30 cellular contexts compared by ENCODE assay signal in the genomic region with DNA sequence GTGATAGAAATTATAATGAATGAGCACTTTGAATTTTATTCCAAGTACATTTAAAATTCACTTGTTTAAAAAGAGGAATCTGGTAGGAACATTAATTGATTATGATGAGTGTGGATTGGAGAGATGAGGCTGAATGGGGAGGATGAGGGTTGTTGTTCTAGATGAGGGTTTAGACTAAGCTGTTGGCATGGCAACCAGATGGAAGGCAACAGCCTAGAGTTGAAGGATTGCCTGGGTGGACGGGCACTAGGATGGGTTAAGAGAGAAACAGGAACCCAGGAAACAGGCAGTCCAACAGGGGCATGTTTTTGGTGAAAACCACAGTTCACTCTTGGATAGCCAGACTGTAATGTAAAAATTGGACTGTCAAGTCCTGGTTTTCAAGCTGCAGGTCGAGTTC.
"Had no signal": no experiment of that assay in that cellular context is flagged by ENCODE, and none has a peak within 500 bp of the region (broad histone marks: within the 10 kb centered on the region; RNA-seq: fewer than 3 reads in every experiment).

No MANE protein-coding gene starts in this region.

- H3K36me3 Mint-ChIP-seq: activated CD8-positive, alpha-beta memory T cell treated with anti-CD3 and anti-CD28 coated beads, Interleukin-2, amount 10 ng/mL, durations not matched to agents 7 days and 5 days; naive B cell; stimulated activated memory B cell treated with anti-CD40 and anti-IgM and Interleukin-4, amounts not matched to agents 10 μg/mL and 1 μg/mL and 100 μg/mL, for 72 hours; type B pancreatic cell had no signal

- H3K27me3 ChIP-seq: esophagus squamous epithelium, sigmoid colon, uterus had no signal

- H3K4me1 ChIP-seq: esophagus squamous epithelium, left ventricle myocardium inferior, parathyroid adenoma, psoas muscle, uterus had no signal

- ATAC-seq: activated CD4-positive, alpha-beta T cell treated with anti-CD3 and anti-CD28 coated beads for 36 hours; activated CD8-positive, alpha-beta memory T cell treated with anti-CD3 and anti-CD28 coated beads, Interleukin-2, amount 10 ng/mL, durations not matched to agents 7 days and 5 days; activated CD8-positive, alpha-beta T cell treated with anti-CD3 and anti-CD28 coated beads, Interleukin-2, amount 10 ng/mL, durations not matched to agents 7 days and 5 days; activated naive CD8-positive, alpha-beta T cell treated with anti-CD3 and anti-CD28 coated beads, Interleukin-2, amount 50 U/mL, for 24 hours; psoas muscle; stimulated activated memory B cell treated with anti-CD40 and anti-IgM and Interleukin-4, amounts not matched to agents 10 μg/mL and 1 μg/mL and 100 μg/mL, for 72 hours; stimulated activated naive CD8-positive, alpha-beta T cell treated with anti-CD3 and anti-CD28 coated beads, Interleukin-15, amount 100 ng/mL, for 72 hours had no signal

- H3K4me3 Mint-ChIP-seq: activated CD4-positive, alpha-beta T cell treated with anti-CD3 and anti-CD28 coated beads for 36 hours; activated CD8-positive, alpha-beta memory T cell treated with anti-CD3 and anti-CD28 coated beads, Interleukin-2, amount 10 ng/mL, durations not matched to agents 7 days and 5 days; activated CD8-positive, alpha-beta T cell treated with anti-CD3 and anti-CD28 coated beads, Interleukin-2, amount 10 ng/mL, durations not matched to agents 7 days and 5 days; activated naive CD4-positive, alpha-beta T cell treated with anti-CD3 and anti-CD28 coated beads, Interleukin-2, amount 50 U/mL, for 24 hours; activated naive CD8-positive, alpha-beta T cell treated with anti-CD3 and anti-CD28 coated beads, Interleukin-2, amount 50 U/mL, for 24 hours; naive B cell; nephron progenitor cell; stimulated activated memory B cell treated with anti-CD40 and anti-IgM and Interleukin-4, amounts not matched to agents 10 μg/mL and 1 μg/mL and 100 μg/mL, for 72 hours; stimulated activated naive CD8-positive, alpha-beta T cell treated with anti-CD3 and anti-CD28 coated beads, Interleukin-15, amount 100 ng/mL, for 72 hours; type B pancreatic cell had no signal

- H3K27me3 Mint-ChIP-seq: activated CD4-positive, alpha-beta T cell treated with anti-CD3 and anti-CD28 coated beads for 36 hours; activated CD8-positive, alpha-beta memory T cell treated with anti-CD3 and anti-CD28 coated beads, Interleukin-2, amount 10 ng/mL, durations not matched to agents 7 days and 5 days; activated naive CD4-positive, alpha-beta T cell treated with anti-CD3 and anti-CD28 coated beads, Interleukin-2, amount 50 U/mL, for 24 hours; activated naive CD8-positive, alpha-beta T cell treated with anti-CD3 and anti-CD28 coated beads, Interleukin-2, amount 50 U/mL, for 24 hours; naive B cell; stimulated activated memory B cell treated with anti-CD40 and anti-IgM and Interleukin-4, amounts not matched to agents 10 μg/mL and 1 μg/mL and 100 μg/mL, for 72 hours; stimulated activated naive CD8-positive, alpha-beta T cell treated with anti-CD3 and anti-CD28 coated beads, Interleukin-15, amount 100 ng/mL, for 72 hours; type B pancreatic cell had no signal

- H3K27ac Mint-ChIP-seq: activated CD4-positive, alpha-beta T cell treated with anti-CD3 and anti-CD28 coated beads for 36 hours; activated CD8-positive, alpha-beta memory T cell treated with anti-CD3 and anti-CD28 coated beads, Interleukin-2, amount 10 ng/mL, durations not matched to agents 7 days and 5 days; activated CD8-positive, alpha-beta T cell treated with anti-CD3 and anti-CD28 coated beads, Interleukin-2, amount 10 ng/mL, durations not matched to agents 7 days and 5 days; activated naive CD4-positive, alpha-beta T cell treated with anti-CD3 and anti-CD28 coated beads, Interleukin-2, amount 50 U/mL, for 24 hours; activated naive CD8-positive, alpha-beta T cell treated with anti-CD3 and anti-CD28 coated beads, Interleukin-2, amount 50 U/mL, for 24 hours; activated T-helper 2 cell treated with anti-CD3 and anti-CD28 coated beads, Interferon-gamma antibody, Interleukin-2, Interleukin-4, amounts not matched to agents 10 μg/mL and 5 μg/mL and 100 μg/mL, durations not matched to agents 14 hours and 24 hours and 36 hours; nephron progenitor cell; stimulated activated memory B cell treated with anti-CD40 and anti-IgM and Interleukin-4, amounts not matched to agents 10 μg/mL and 1 μg/mL and 100 μg/mL, for 72 hours; stimulated activated naive CD8-positive, alpha-beta T cell treated with anti-CD3 and anti-CD28 coated beads, Interleukin-15, amount 100 ng/mL, for 72 hours; type B pancreatic cell had no signal

- DNase-seq: activated CD4-positive, alpha-beta T cell treated with anti-CD3 and anti-CD28 coated beads for 36 hours; activated CD4-positive, CD25-positive, alpha-beta regulatory T cell; activated CD8-positive, alpha-beta memory T cell treated with anti-CD3 and anti-CD28 coated beads, Interleukin-2, amount 10 ng/mL, durations not matched to agents 7 days and 5 days; activated CD8-positive, alpha-beta T cell treated with anti-CD3 and anti-CD28 coated beads, Interleukin-2, amount 10 ng/mL, durations not matched to agents 7 days and 5 days; activated naive CD8-positive, alpha-beta T cell treated with anti-CD3 and anti-CD28 coated beads, Interleukin-2, amount 50 U/mL, for 24 hours; activated T-cell treated with anti-CD3 and anti-CD28 coated beads, Interleukin-2, amount 50 U/mL, for 48 hours; amygdala; caudate nucleus; cortex of kidney; esophagus squamous epithelium; islet precursor cell; left ventricle myocardium inferior; naive B cell; nephron progenitor cell; nucleus accumbens; psoas muscle; sigmoid colon; stimulated activated CD4-positive, alpha-beta T cell treated with anti-CD3 and anti-CD28 coated beads, Interleukin-1b, Interleukin-23, amount 100 ng/mL, for 48 hours; stimulated activated CD4-positive, alpha-beta T cell treated with anti-CD3 and anti-CD28 coated beads, Interleukin-4, amount 100 ng/mL, for 4 hours; stimulated activated CD8-positive, alpha-beta memory T cell treated with anti-CD3 and anti-CD28 coated beads, Interleukin-4, amount 100 ng/mL, for 48 hours; stimulated activated naive CD8-positive, alpha-beta T cell treated with anti-CD3 and anti-CD28 coated beads, Interleukin-15, amount 100 ng/mL, for 72 hours; substantia nigra; T-helper 2 cell; uterus had no signal

- H3K4me3 ChIP-seq: esophagus squamous epithelium, left ventricle myocardium inferior, psoas muscle, sigmoid colon, smooth muscle cell, uterus had no signal

- H3K79me2 ChIP-seq: parathyroid adenoma had no signal

- H3K9me3 Mint-ChIP-seq: activated T-helper 2 cell treated with anti-CD3 and anti-CD28 coated beads, Interferon-gamma antibody, Interleukin-2, Interleukin-4, amounts not matched to agents 10 μg/mL and 5 μg/mL and 100 μg/mL, durations not matched to agents 14 hours and 24 hours and 36 hours; type B pancreatic cell had no signal

- H3K4me1 Mint-ChIP-seq: activated CD4-positive, alpha-beta T cell treated with anti-CD3 and anti-CD28 coated beads for 36 hours; activated CD8-positive, alpha-beta memory T cell treated with anti-CD3 and anti-CD28 coated beads, Interleukin-2, amount 10 ng/mL, durations not matched to agents 7 days and 5 days; activated naive CD4-positive, alpha-beta T cell treated with anti-CD3 and anti-CD28 coated beads, Interleukin-2, amount 50 U/mL, for 24 hours; activated naive CD8-positive, alpha-beta T cell treated with anti-CD3 and anti-CD28 coated beads, Interleukin-2, amount 50 U/mL, for 24 hours; naive B cell; stimulated activated memory B cell treated with anti-CD40 and anti-IgM and Interleukin-4, amounts not matched to agents 10 μg/mL and 1 μg/mL and 100 μg/mL, for 72 hours; stimulated activated naive CD8-positive, alpha-beta T cell treated with anti-CD3 and anti-CD28 coated beads, Interleukin-15, amount 100 ng/mL, for 72 hours had no signal

- H3K27ac ChIP-seq: left ventricle myocardium inferior, parathyroid adenoma, psoas muscle, sigmoid colon, uterus had no signal

- H3K9me3 ChIP-seq: psoas muscle, sigmoid colon, uterus had no signal

- H3K4me2 ChIP-seq: smooth muscle cell had no signal

- H2AFZ ChIP-seq: parathyroid adenoma had no signal

- H3K9ac ChIP-seq: parathyroid adenoma had no signal

- H3K36me3 ChIP-seq: esophagus squamous epithelium, left ventricle myocardium inferior, sigmoid colon, uterus had no signal
